Comparison of ENCODE assay signal across 1 cellular context in the genomic region with DNA sequence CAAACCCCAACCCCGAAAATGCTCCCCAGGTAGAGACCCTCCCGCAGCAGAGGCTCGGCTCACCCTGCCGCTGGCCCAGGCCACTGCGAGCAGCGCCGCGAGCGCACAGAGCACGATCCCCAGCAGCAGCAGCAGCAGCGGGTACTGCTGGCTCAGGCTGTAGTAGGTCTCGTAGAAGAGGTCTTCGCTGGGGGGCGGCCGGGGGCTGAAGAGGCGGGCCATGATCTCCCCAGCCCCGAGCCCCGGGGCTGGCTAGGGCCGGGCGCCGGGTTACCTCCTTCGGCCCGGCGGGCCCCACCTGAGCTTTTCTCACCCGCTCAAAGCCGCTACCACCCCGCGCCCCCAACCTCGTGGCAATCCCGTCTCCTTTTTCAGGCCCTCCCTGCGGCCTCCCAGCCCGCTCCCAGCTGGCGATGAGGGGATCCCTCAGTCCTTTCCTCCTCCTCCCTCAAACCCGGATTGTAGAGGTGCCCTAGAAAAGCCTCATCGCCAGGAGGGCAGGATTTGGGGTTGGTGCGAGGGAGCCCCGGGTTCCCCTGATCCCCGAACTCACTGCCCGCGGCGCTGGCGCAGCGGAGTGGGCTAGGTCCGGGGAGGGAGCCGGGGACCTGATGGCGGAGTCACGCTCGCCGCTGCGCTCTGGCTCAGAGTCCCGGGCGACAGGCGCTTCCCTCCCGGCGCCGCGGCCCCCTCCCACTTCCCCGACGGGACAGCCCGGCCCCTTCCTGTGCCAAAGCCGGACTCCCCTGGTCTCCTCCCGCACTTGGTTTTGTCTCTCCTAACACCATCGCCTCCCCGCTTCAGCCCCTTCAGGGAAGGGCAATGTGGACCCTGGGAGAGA.
A peak's percentile ranks its signal among the peaks of the same experiment; 100 is the strongest.
TF ChIP-seq lines count a peak whose summit lies in the region.

A gene (minus strand): TSS at position 641 of the 841 bp plus-strand sequence. CDS start 419 bp downstream, at position 222.

TF ChIP-seq in HepG2, 621 proteins besides CTCF, POLR2A, EP300 and RAD21 (continued from another document):
- peak; percentile 31; the same call in 1 of the 2 replicates for TF ChIP-seq ZNF263 (CRISPR knock-in tag; IDR thresholded peaks at IDR 0.05)
